In the genomic region with DNA sequence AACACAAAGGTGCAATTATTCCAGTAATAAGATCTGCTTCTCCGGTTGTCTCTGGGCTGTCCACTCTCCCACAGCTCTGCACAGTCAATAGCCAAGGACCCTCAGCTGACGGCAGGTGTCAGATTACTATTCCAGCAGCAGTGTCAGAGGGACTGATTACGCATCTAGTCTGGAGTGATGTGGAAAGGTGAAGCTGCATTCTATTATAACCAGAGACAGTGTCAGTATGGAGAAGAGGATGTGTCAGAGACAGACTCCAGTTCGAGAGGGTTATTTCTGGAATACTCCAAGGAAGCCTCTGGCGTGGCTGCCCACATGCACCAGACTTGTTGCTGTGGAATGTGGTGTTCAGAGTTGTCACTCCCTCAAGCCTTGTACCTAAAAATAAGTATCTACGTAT, we compare ENCODE assay signal across 13 cellular contexts.
DNase-seq lines count a peak whose midpoint lies in the region; ATAC-seq and TF ChIP-seq lines count a peak whose summit lies in the region.
"Had no signal": no experiment of that assay in that cellular context is flagged by ENCODE, and none has a peak within 500 bp of the region (broad histone marks: within the 10 kb centered on the region; RNA-seq: fewer than 3 reads in every experiment).

No MANE protein-coding gene starts in this region.

- CTCF ChIA-PET in HEK293T (lab: Yijun Ruan, JAX): no interaction called here

- H3K4me3 ChIP-seq in right cardiac atrium (ENCODE audit: low read length): no peak overlapping the region
- H3K4me3 ChIP-seq: BLaER1 treated with 17β-estradiol and CSF1 and Interleukin-3, amounts not matched to agents 10 nM and 100 nM had no signal

- peak overlapping the region; percentile 39 for H3K27ac ChIP-seq in right cardiac atrium (ENCODE audit: low read length)
- H3K27ac ChIP-seq: BLaER1 treated with 17β-estradiol and CSF1 and Interleukin-3, amounts not matched to agents 10 nM and 100 nM; parathyroid adenoma had no signal

- ATAC-seq in right cardiac atrium (peak; percentile 93 to 95), HG02852 (IDR thresholded peaks at IDR 0.05; ENCODE audit: unreplicated experiment) (no peak), GM21619 (IDR thresholded peaks at IDR 0.05; ENCODE audit: unreplicated experiment) (no peak), HG03565 (IDR thresholded peaks at IDR 0.05; ENCODE audit: unreplicated experiment) (no peak)
- ATAC-seq: T-cell had no signal

- no peaks in the 10 kb centered on the region for H3K27me3 ChIP-seq in right cardiac atrium (ENCODE audit: control insufficient read depth, insufficient read depth)
- H3K27me3 ChIP-seq: BLaER1 treated with 17β-estradiol and CSF1 and Interleukin-3, amounts not matched to agents 10 nM and 100 nM had no signal

- intact Hi-C loops in right cardiac atrium (cut with DNase I): no loop called here

- H3K9me3 ChIP-seq in right cardiac atrium (ENCODE audit: control insufficient read depth, low read length): no peaks in the 10 kb centered on the region

- POLR2A ChIA-PET in HEK293T (lab: Yijun Ruan, JAX): no interaction called here

- DNase-seq in A172 (ENCODE audit: low spot score) (peak; percentile 14), HEK293T (ENCODE audit: extremely low spot score) (peak; percentile 30), SK-MEL-5 (ENCODE audit: low read depth, low spot score) (peak; percentile 17), right cardiac atrium (peak; percentile 37 to 70 (median 64)), T-helper 9 cell (no peak)
- DNase-seq: activated CD8-positive, alpha-beta memory T cell treated with anti-CD3 and anti-CD28 coated beads for 24 hours; kidney glomerular epithelial cell; T-cell had no signal

- in situ Hi-C loops in SK-MEL-5 (cut with HindIII; ENCODE audit: low pct_unique_long_range_greater_than_20kb, low sequenced_read_pairs): no loop called here

- peaks cover 7% of the 10 kb centered on the region for H3K4me1 ChIP-seq in right cardiac atrium (ENCODE audit: control insufficient read depth, insufficient read depth, low read length)
- H3K4me1 ChIP-seq: parathyroid adenoma had no signal

- WGBS in right cardiac atrium: 41% methylated on average over 6 of the region's 6 CpGs

TF ChIP-seq in HEK293T, 16 proteins besides CTCF, POLR2A, EP300 and RAD21:
- TF ChIP-seq CTBP1 (IDR thresholded peaks at IDR 0.05; ENCODE audit: borderline replicate concordance) (no peak), TARDBP (IDR thresholded peaks at IDR 0.05) (no peak), SP1 (IDR thresholded peaks at IDR 0.05) (no peak), FOXA1 (IDR thresholded peaks at IDR 0.05) (no peak), ELF4 (IDR thresholded peaks at IDR 0.05) (no peak), FOXK2 (IDR thresholded peaks at IDR 0.05) (no peak), ZNF384 (IDR thresholded peaks at IDR 0.05) (no peak), NFRKB (IDR thresholded peaks at IDR 0.05) (no peak), FOXM1 (IDR thresholded peaks at IDR 0.05; ENCODE audit: borderline replicate concordance) (no peak), L3MBTL2 (conservative IDR thresholded peaks at IDR 0.05) (no peak), HDGF (IDR thresholded peaks at IDR 0.05; ENCODE audit: borderline replicate concordance) (no peak), BHLHE40 (IDR thresholded peaks at IDR 0.05; ENCODE audit: borderline replicate concordance) (no peak), ARNT (IDR thresholded peaks at IDR 0.05) (no peak), LEF1 (IDR thresholded peaks at IDR 0.05; ENCODE audit: borderline replicate concordance) (no peak)
- TF ChIP-seq, protein P1, sequence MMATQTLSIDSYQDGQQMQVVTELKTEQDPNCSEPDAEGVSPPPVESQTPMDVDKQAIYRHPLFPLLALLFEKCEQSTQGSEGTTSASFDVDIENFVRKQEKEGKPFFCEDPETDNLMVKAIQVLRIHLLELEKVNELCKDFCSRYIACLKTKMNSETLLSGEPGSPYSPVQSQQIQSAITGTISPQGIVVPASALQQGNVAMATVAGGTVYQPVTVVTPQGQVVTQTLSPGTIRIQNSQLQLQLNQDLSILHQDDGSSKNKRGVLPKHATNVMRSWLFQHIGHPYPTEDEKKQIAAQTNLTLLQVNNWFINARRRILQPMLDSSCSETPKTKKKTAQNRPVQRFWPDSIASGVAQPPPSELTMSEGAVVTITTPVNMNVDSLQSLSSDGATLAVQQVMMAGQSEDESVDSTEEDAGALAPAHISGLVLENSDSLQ (IDR thresholded peaks at IDR 0.05): no peak

Comparison
In these comparisons a context has a peak if more than half of its experiments do, and no peak if none do; other contexts are left out.
1. ATAC-seq: peak in right cardiac atrium (2 of 2); none in HG02852 (single experiment), GM21619 (single experiment) and HG03565 (single experiment).